In genomic region chr18:78912862-78913261, GRCh38 we compare ENCODE assay signal across 24 cellular contexts.
A peak's percentile ranks its signal among the peaks of the same experiment; 100 is the strongest.
DNase-seq lines count a peak whose midpoint lies in the region; ATAC-seq and TF ChIP-seq lines count a peak whose summit lies in the region.
"Had no signal": no experiment of that assay in that cellular context is flagged by ENCODE, and none has a peak within 500 bp of the region (broad histone marks: within the 10 kb centered on the region; RNA-seq: fewer than 3 reads in every experiment).

No MANE protein-coding gene starts in this region.

- H3K36me3 ChIP-seq in neuronal stem cell (replicated peaks in 1 of 2; ENCODE audit: control insufficient read depth in 2 of 2, insufficient read depth in 2 of 2, low read length in 2 of 2), result no peaks in the 10 kb centered on the region
- H3K36me3 ChIP-seq in upper lobe of right lung, result no peaks in the 10 kb centered on the region
- H3K36me3 ChIP-seq: Peyer's patch had no signal

- H3K4me1 ChIP-seq in neuronal stem cell (ENCODE audit: control insufficient read depth in 2 of 2, insufficient read depth in 1 of 2, low read depth in 1 of 2, low read length in 2 of 2) (no peaks in the 10 kb centered on the region), upper lobe of right lung (no peaks in the 10 kb centered on the region)
- H3K4me1 ChIP-seq: Peyer's patch had no signal

- H3K27me3 ChIP-seq in neuronal stem cell (ENCODE audit: control insufficient read depth in 3 of 3, insufficient read depth in 3 of 3, low read depth in 1 of 3, low read length in 3 of 3), result no peaks in the 10 kb centered on the region
- peaks cover 7% of the 10 kb centered on the region for H3K27me3 ChIP-seq in upper lobe of right lung
- H3K27me3 ChIP-seq: Peyer's patch had no signal

- H3K18ac ChIP-seq in neuronal stem cell (ENCODE audit: low read length), result peak overlapping the region; percentile 65

- TF ChIP-seq CTCF in coronary artery (IDR thresholded peaks at IDR 0.05), result no peak
- no peak for TF ChIP-seq CTCF in upper lobe of right lung (IDR thresholded peaks at IDR 0.05)

- H3K9me3 Mint-ChIP-seq in activated naive CD8-positive, alpha-beta T cell treated with anti-CD3 and anti-CD28 coated beads, Interleukin-2, amount 50 U/mL, for 24 hours, result peaks cover 5% of the 10 kb centered on the region
- H3K9me3 Mint-ChIP-seq in activated naive CD8-positive, alpha-beta T cell treated with anti-CD3 and anti-CD28 coated beads for 36 hours, result no peaks in the 10 kb centered on the region

- no peak overlapping the region for H4K8ac ChIP-seq in neuronal stem cell (ENCODE audit: low read depth, low read length)

- H3K4ac ChIP-seq in neuronal stem cell (ENCODE audit: low read length), result no peak overlapping the region

- H2AK5ac ChIP-seq in neuronal stem cell (ENCODE audit: low read depth, low read length), result no peak overlapping the region

- H3K4me3 ChIP-seq in coronary artery (no peak overlapping the region), neuronal stem cell (ENCODE audit: low read length in 2 of 2) (peak overlapping the region in 1 of 2 donors; percentile 36), upper lobe of right lung (no peak overlapping the region)
- H3K4me3 ChIP-seq: Peyer's patch, SK-N-MC had no signal

- intact Hi-C loops in upper lobe of right lung (cut with DNase I), result no loop called here

- peak; percentile 7 for ATAC-seq in activated naive CD8-positive, alpha-beta T cell treated with anti-CD3 and anti-CD28 coated beads, Interleukin-2, amount 50 U/mL, for 24 hours
- peak; percentile 22 for ATAC-seq in upper lobe of right lung
- ATAC-seq in GM19452 (IDR thresholded peaks at IDR 0.05; ENCODE audit: unreplicated experiment), result no peak
- ATAC-seq: CD8-positive, alpha-beta T cell had no signal

- H3K27me3 Mint-ChIP-seq in activated naive CD8-positive, alpha-beta T cell treated with anti-CD3 and anti-CD28 coated beads, Interleukin-2, amount 50 U/mL, for 24 hours, result no peaks in the 10 kb centered on the region
- H3K27me3 Mint-ChIP-seq in activated naive CD8-positive, alpha-beta T cell treated with anti-CD3 and anti-CD28 coated beads for 36 hours, result peaks cover 7% of the 10 kb centered on the region

- no peak overlapping the region for H3K23ac ChIP-seq in neuronal stem cell (ENCODE audit: low read depth, low read length, poor library complexity)

- no peak overlapping the region for H4K91ac ChIP-seq in neuronal stem cell (ENCODE audit: low read depth, low read length, poor library complexity)

- no peak overlapping the region for H3K27ac Mint-ChIP-seq in activated naive CD8-positive, alpha-beta T cell treated with anti-CD3 and anti-CD28 coated beads, Interleukin-2, amount 50 U/mL, for 24 hours
- no peak overlapping the region for H3K27ac Mint-ChIP-seq in activated naive CD8-positive, alpha-beta T cell treated with anti-CD3 and anti-CD28 coated beads for 36 hours
- H3K27ac Mint-ChIP-seq: CD8-positive, alpha-beta T cell had no signal

- no peaks in the 10 kb centered on the region for H3K4me1 Mint-ChIP-seq in activated naive CD8-positive, alpha-beta T cell treated with anti-CD3 and anti-CD28 coated beads, Interleukin-2, amount 50 U/mL, for 24 hours
- no peaks in the 10 kb centered on the region for H3K4me1 Mint-ChIP-seq in activated naive CD8-positive, alpha-beta T cell treated with anti-CD3 and anti-CD28 coated beads for 36 hours

- DNase-seq in activated naive CD8-positive, alpha-beta T cell treated with anti-CD3 and anti-CD28 coated beads, Interleukin-2, amount 50 U/mL, for 24 hours, result no peak
- DNase-seq in activated naive CD8-positive, alpha-beta T cell treated with anti-CD3 and anti-CD28 coated beads for 36 hours, result no peak
- DNase-seq in coronary artery (ENCODE audit: low spot score) (peak; percentile 33), neuronal stem cell (ENCODE audit: low spot score) (no peak), upper lobe of right lung (peak; percentile 54), DMS79 (lab: John Stamatoyannopoulos, UW) (no peak)
- no peak for DNase-seq in stimulated activated CD8-positive, alpha-beta memory T cell treated with anti-CD3 and anti-CD28 coated beads, Interleukin-4, amount 100 ng/mL, for 48 hours
- DNase-seq: AML-193, DMS 273 treated with DMSO at 0.1 percent for 48 hours, DND-41, NCI-H1048, NCI-H1694, NCI-H2029 treated with DMSO at 0.1 percent for 48 hours, NCI-H2171, NCI-H226, NCI-H510A, NCI-H69, Peyer's patch, SIG-M5 had no signal

- no peak overlapping the region for H2BK5ac ChIP-seq in neuronal stem cell (ENCODE audit: low read length)

- H3K4me3 Mint-ChIP-seq in activated naive CD8-positive, alpha-beta T cell treated with anti-CD3 and anti-CD28 coated beads, Interleukin-2, amount 50 U/mL, for 24 hours, result no peak overlapping the region
- no peak overlapping the region for H3K4me3 Mint-ChIP-seq in activated naive CD8-positive, alpha-beta T cell treated with anti-CD3 and anti-CD28 coated beads for 36 hours
- H3K4me3 Mint-ChIP-seq: CD8-positive, alpha-beta T cell had no signal

- no peak overlapping the region for H2BK120ac ChIP-seq in neuronal stem cell (ENCODE audit: low read depth, low read length)

- no peaks in the 10 kb centered on the region for H3K79me1 ChIP-seq in neuronal stem cell (ENCODE audit: low read depth, low read length)

- no CpG with 5 or more reads among the region's 18 CpGs for WGBS in neuronal stem cell (ENCODE audit: extremely low coverage in 2 of 2, insufficient read length in 2 of 2, insufficient replicate concordance in 1 of 2), 2 donors

- no peak overlapping the region for H3K14ac ChIP-seq in neuronal stem cell (ENCODE audit: low read length)

- no peak overlapping the region for H2AFZ ChIP-seq in neuronal stem cell (ENCODE audit: low read length)

- no peak overlapping the region for H3K4me2 ChIP-seq in neuronal stem cell (ENCODE audit: insufficient read depth, low read length, poor library complexity, severe bottlenecking)

- no peak overlapping the region for H2BK12ac ChIP-seq in neuronal stem cell (ENCODE audit: low read length)

- no peaks in the 10 kb centered on the region for H3K9me3 ChIP-seq in neuronal stem cell (replicated peaks in 1 of 2; ENCODE audit: control insufficient read depth in 2 of 2, insufficient read depth in 1 of 2, low read depth in 1 of 2, low read length in 2 of 2)
- no peaks in the 10 kb centered on the region for H3K9me3 ChIP-seq in upper lobe of right lung
- H3K9me3 ChIP-seq: Peyer's patch had no signal

- H3K27ac ChIP-seq in coronary artery (no peak overlapping the region), neuronal stem cell (replicated peaks; ENCODE audit: low read length) (no peak overlapping the region), upper lobe of right lung (no peak overlapping the region)
- H3K27ac ChIP-seq: C4-2B, HL-60, Peyer's patch, SK-N-MC had no signal

- H2BK15ac ChIP-seq in neuronal stem cell (ENCODE audit: low read length), result no peak overlapping the region

- peak overlapping the region; percentile 50 for H3K9ac ChIP-seq in neuronal stem cell (ENCODE audit: low read depth, low read length, poor library complexity)

- H3K36me3 Mint-ChIP-seq in activated naive CD8-positive, alpha-beta T cell treated with anti-CD3 and anti-CD28 coated beads, Interleukin-2, amount 50 U/mL, for 24 hours (ENCODE audit: low read depth), result no peaks in the 10 kb centered on the region
- H3K36me3 Mint-ChIP-seq in activated naive CD8-positive, alpha-beta T cell treated with anti-CD3 and anti-CD28 coated beads for 36 hours, result no peaks in the 10 kb centered on the region
- H3K36me3 Mint-ChIP-seq: CD8-positive, alpha-beta T cell had no signal

Comparison
In these comparisons a context has a peak if more than half of its experiments do, and no peak if none do; other contexts are left out.
1. DNase-seq: peak in coronary artery (single experiment) and upper lobe of right lung (single experiment); none in activated naive CD8-positive, alpha-beta T cell treated with anti-CD3 and anti-CD28 coated beads, Interleukin-2, amount 50 U/mL, for 24 hours (single experiment), activated naive CD8-positive, alpha-beta T cell treated with anti-CD3 and anti-CD28 coated beads for 36 hours (single experiment), neuronal stem cell (single experiment), DMS79 (single experiment) and stimulated activated CD8-positive, alpha-beta memory T cell treated with anti-CD3 and anti-CD28 coated beads, Interleukin-4, amount 100 ng/mL, for 48 hours (single experiment).